9 cellular contexts compared by ENCODE assay signal in the genomic region with DNA sequence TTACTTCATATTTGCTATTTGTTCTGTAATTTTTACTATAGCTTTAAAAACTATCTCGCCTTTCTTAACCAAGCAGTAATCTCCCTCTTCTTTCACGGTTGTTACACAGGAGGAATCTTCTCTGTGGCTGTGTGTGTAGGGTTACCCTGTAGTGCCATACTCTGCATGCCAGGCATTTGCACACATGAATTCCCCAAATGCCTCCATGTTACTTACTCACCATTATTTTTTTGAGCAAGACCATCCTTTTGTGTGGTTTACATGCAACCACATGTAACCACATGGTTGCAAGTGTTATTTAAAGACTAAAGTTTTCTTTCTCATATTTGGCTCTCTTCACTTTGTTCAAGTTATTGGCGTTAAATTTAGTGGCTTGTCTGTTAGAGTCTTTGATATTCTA. TPM values are rescaled to one million over a fixed set of nuclear protein-coding genes. Genes with fewer than 3 reads are reported as not detected.
A peak's percentile ranks its signal among the peaks of the same experiment; 100 is the strongest.
DNase-seq lines count a peak whose midpoint lies in the region; ATAC-seq and TF ChIP-seq lines count a peak whose summit lies in the region.
"Had no signal": no experiment of that assay in that cellular context is flagged by ENCODE, and none has a peak within 500 bp of the region (broad histone marks: within the 10 kb centered on the region; RNA-seq: fewer than 3 reads in every experiment).

No MANE protein-coding gene starts in this region.

- H3K27ac Mint-ChIP-seq in activated naive CD8-positive, alpha-beta T cell treated with anti-CD3 and anti-CD28 coated beads, Interleukin-2, amount 50 U/mL, for 24 hours = peak overlapping the region; percentile 52
- H3K27ac Mint-ChIP-seq: T-helper 1 cell treated with Interleukin-12 subunit alpha and Interleukin-12 subunit beta and Interleukin-4 antibody, amounts not matched to agents 30 μg/mL and 1 μg/mL, for 36 hours had no signal

- no peaks in the 10 kb centered on the region for H3K79me2 ChIP-seq in DND-41 (ENCODE audit: insufficient read depth, low read length)

- no peak for DNase-seq in DND-41
- peak; percentile 10 for DNase-seq in activated naive CD8-positive, alpha-beta T cell treated with anti-CD3 and anti-CD28 coated beads, Interleukin-2, amount 50 U/mL, for 24 hours
- no peak for DNase-seq in colonic mucosa
- no peak for DNase-seq in WERI-Rb-1
- DNase-seq in NCI-H2196 (lab: John Stamatoyannopoulos, UW; ENCODE audit: unreplicated experiment) = no peak
- no peak for DNase-seq in NK-92 treated with Interleukin-12 subunit alpha and Interleukin-12 subunit beta, amount 100 ng/mL, for 24 hours (lab: John Stamatoyannopoulos, UW)

- ATAC-seq in DND-41 (ENCODE audit: insufficient read depth, low read depth) (peak; percentile 74), GM19438 (IDR thresholded peaks at IDR 0.05; ENCODE audit: low read depth, unreplicated experiment) (peak; percentile 86), HG03139 (IDR thresholded peaks at IDR 0.05; ENCODE audit: unreplicated experiment) (peak; percentile 87)
- peak; percentile 98 for ATAC-seq in activated naive CD8-positive, alpha-beta T cell treated with anti-CD3 and anti-CD28 coated beads, Interleukin-2, amount 50 U/mL, for 24 hours

- H3K36me3 Mint-ChIP-seq in activated naive CD8-positive, alpha-beta T cell treated with anti-CD3 and anti-CD28 coated beads, Interleukin-2, amount 50 U/mL, for 24 hours (ENCODE audit: low read depth) = peaks cover 26% of the 10 kb centered on the region

- peaks cover 13% of the 10 kb centered on the region for H3K4me1 Mint-ChIP-seq in activated naive CD8-positive, alpha-beta T cell treated with anti-CD3 and anti-CD28 coated beads, Interleukin-2, amount 50 U/mL, for 24 hours

- TF ChIP-seq CTCF in DND-41 (IDR thresholded peaks at IDR 0.05; ENCODE audit: borderline replicate concordance, extremely low read depth, low read length, poor library complexity, severe bottlenecking) (no peak), colonic mucosa (IDR thresholded peaks at IDR 0.05) (no peak), WERI-Rb-1 (IDR thresholded peaks at IDR 0.05; ENCODE audit: low read depth, low read length) (no peak)

- H3K4me3 Mint-ChIP-seq in activated naive CD8-positive, alpha-beta T cell treated with anti-CD3 and anti-CD28 coated beads, Interleukin-2, amount 50 U/mL, for 24 hours = no peak overlapping the region
- H3K4me3 Mint-ChIP-seq: T-helper 1 cell treated with Interleukin-12 subunit alpha and Interleukin-12 subunit beta and Interleukin-4 antibody, amounts not matched to agents 30 μg/mL and 1 μg/mL, for 36 hours had no signal

- H3K27me3 Mint-ChIP-seq in activated naive CD8-positive, alpha-beta T cell treated with anti-CD3 and anti-CD28 coated beads, Interleukin-2, amount 50 U/mL, for 24 hours = no peaks in the 10 kb centered on the region

- H3K9me3 ChIP-seq in DND-41 (ENCODE audit: insufficient read depth, low read length, severe bottlenecking) (no peaks in the 10 kb centered on the region), colonic mucosa (no peaks in the 10 kb centered on the region), WERI-Rb-1 (ENCODE audit: severe bottlenecking) (no peaks in the 10 kb centered on the region)

- H3K27me3 ChIP-seq in DND-41 (ENCODE audit: insufficient read depth, low read length, poor library complexity) = no peaks in the 10 kb centered on the region
- no peaks in the 10 kb centered on the region for H3K27me3 ChIP-seq in colonic mucosa
- H3K27me3 ChIP-seq in WERI-Rb-1 (ENCODE audit: insufficient read depth, low read depth, severe bottlenecking) = no peaks in the 10 kb centered on the region

- no peak overlapping the region for H3K4me2 ChIP-seq in DND-41 (ENCODE audit: insufficient read depth, low read length)

- H3K4me3 ChIP-seq in DND-41 (ENCODE audit: low read depth in 1 of 2, low read length in 2 of 2) (no peak overlapping the region), colonic mucosa (no peak overlapping the region), WERI-Rb-1 (ENCODE audit: low read depth, low read length) (no peak overlapping the region)

- no peak overlapping the region for H3K9ac ChIP-seq in DND-41 (ENCODE audit: low read depth, low read length)
- H3K9ac ChIP-seq in colonic mucosa (ENCODE audit: low read depth in 2 of 2, low read length in 2 of 2) = no peak overlapping the region

- intact Hi-C loops in colonic mucosa (cut with DNase I) = no loop called here

- H4K20me1 ChIP-seq in DND-41 (ENCODE audit: insufficient read depth, low read length) = no peaks in the 10 kb centered on the region

- H3K9me3 Mint-ChIP-seq in activated naive CD8-positive, alpha-beta T cell treated with anti-CD3 and anti-CD28 coated beads, Interleukin-2, amount 50 U/mL, for 24 hours = no peaks in the 10 kb centered on the region
- H3K9me3 Mint-ChIP-seq: T-helper 1 cell treated with Interleukin-12 subunit alpha and Interleukin-12 subunit beta and Interleukin-4 antibody, amounts not matched to agents 30 μg/mL and 1 μg/mL, for 36 hours had no signal

- H3K4me1 ChIP-seq in DND-41 (ENCODE audit: insufficient read depth, low read length) (no peaks in the 10 kb centered on the region), colonic mucosa (no peaks in the 10 kb centered on the region)

- no peak overlapping the region for H2AFZ ChIP-seq in DND-41 (ENCODE audit: low read depth, low read length)

- H3K27ac ChIP-seq in DND-41 (ENCODE audit: low read length) (no peak overlapping the region), colonic mucosa (no peak overlapping the region), WERI-Rb-1 (no peak overlapping the region)

- H3K36me3 ChIP-seq in DND-41 (ENCODE audit: insufficient read depth, low read length) (peaks cover 26% of the 10 kb centered on the region; the same call in 1 of the 2 replicates), colonic mucosa (no peaks in the 10 kb centered on the region), WERI-Rb-1 (peaks cover 9% of the 10 kb centered on the region)

RNA-seq across cellular contexts. Expression of a gene that starts 45.5 kb away (rescaled TPM):
- total RNA-seq in colonic mucosa = 10 to 100 TPM; 15.8 to 19.5 TPM

RNA-seq across cellular contexts. Expression of a gene that starts 46.7 kb away (rescaled TPM):
- total RNA-seq in colonic mucosa = 1 to 10 TPM; 5.6 to 7.1 TPM
